In genomic region chr11:113632981-113633380, GRCh38 we compare ENCODE assay signal across 22 cellular contexts.
DNase-seq lines count a peak whose midpoint lies in the region; ATAC-seq and TF ChIP-seq lines count a peak whose summit lies in the region.
"Had no signal": no experiment of that assay in that cellular context is flagged by ENCODE, and none has a peak within 500 bp of the region (broad histone marks: within the 10 kb centered on the region; RNA-seq: fewer than 3 reads in every experiment).

No MANE protein-coding gene starts in this region.

- H3K79me2 ChIP-seq in ACC112 (ENCODE audit: control insufficient read depth, insufficient read depth, low read length, unreplicated experiment), result no peaks in the 10 kb centered on the region

- H3K27ac ChIP-seq in ACC112 (ENCODE audit: low read depth, low read length), result peak overlapping the region; percentile 61
- no peak overlapping the region for H3K27ac ChIP-seq in brain microvascular endothelial cell
- H3K27ac ChIP-seq in CD8-positive, alpha-beta T cell (ENCODE audit: low read depth, low read length), result no peak overlapping the region
- H3K27ac ChIP-seq: A549, thyroid gland had no signal

- intact Hi-C loops in CD8-positive, alpha-beta T cell (cut with DNase I, micrococcal nuclease), result no loop called here

- in situ Hi-C loops in brain microvascular endothelial cell (cut with HindIII; ENCODE audit: low pct_ligation_motif_present, low sequenced_read_pairs), result no loop called here

- no peaks in the 10 kb centered on the region for H3K9me3 ChIP-seq in CD8-positive, alpha-beta T cell (ENCODE audit: low read length)
- H3K9me3 ChIP-seq: A549, thyroid gland had no signal

- H3K36me3 ChIP-seq in ACC112 (ENCODE audit: insufficient read depth, low read length), result no peaks in the 10 kb centered on the region
- H3K36me3 ChIP-seq in brain microvascular endothelial cell (replicated peaks), result no peaks in the 10 kb centered on the region
- H3K36me3 ChIP-seq in CD8-positive, alpha-beta T cell (ENCODE audit: insufficient read depth, low read length), result no peaks in the 10 kb centered on the region
- H3K36me3 ChIP-seq: thyroid gland had no signal

- H3K27ac Mint-ChIP-seq in CD8-positive, alpha-beta T cell, result no peak overlapping the region
- no peak overlapping the region for H3K27ac Mint-ChIP-seq in immature natural killer cell
- H3K27ac Mint-ChIP-seq: activated naive CD8-positive, alpha-beta T cell treated with anti-CD3 and anti-CD28 coated beads for 36 hours; activated T-cell treated with anti-CD3 and anti-CD28 coated beads, Interleukin-2, amount 50 U/mL, for 72 hours; CD4-positive, CD25-positive, alpha-beta regulatory T cell; mesothelial cell of epicardium; T-helper 2 cell treated with Interferon-gamma antibody and Interleukin-4, amounts not matched to agents 5 μg/mL and 100 μg/mL, for 36 hours had no signal

- CTCF ChIA-PET in CD8-positive, alpha-beta T cell (lab: Charles Lee), result no interaction called here

- H3K9me3 Mint-ChIP-seq in CD8-positive, alpha-beta T cell, result peaks cover 6% of the 10 kb centered on the region
- H3K9me3 Mint-ChIP-seq in immature natural killer cell, result no peaks in the 10 kb centered on the region
- H3K9me3 Mint-ChIP-seq: activated T-cell treated with anti-CD3 and anti-CD28 coated beads, Interleukin-2, amount 50 U/mL, for 72 hours; neural crest cell; T-helper 2 cell treated with Interferon-gamma antibody and Interleukin-4, amounts not matched to agents 5 μg/mL and 100 μg/mL, for 36 hours had no signal

- POLR2A ChIA-PET in CD8-positive, alpha-beta T cell (lab: Charles Lee), result no interaction called here

- H3K4me3 Mint-ChIP-seq in CD8-positive, alpha-beta T cell, result no peak overlapping the region
- no peak overlapping the region for H3K4me3 Mint-ChIP-seq in immature natural killer cell
- H3K4me3 Mint-ChIP-seq: activated naive CD8-positive, alpha-beta T cell treated with anti-CD3 and anti-CD28 coated beads for 36 hours; activated T-cell treated with anti-CD3 and anti-CD28 coated beads, Interleukin-2, amount 50 U/mL, for 72 hours; CD4-positive, CD25-positive, alpha-beta regulatory T cell; mesothelial cell of epicardium; neural crest cell; T-helper 2 cell treated with Interferon-gamma antibody and Interleukin-4, amounts not matched to agents 5 μg/mL and 100 μg/mL, for 36 hours had no signal

- no peaks in the 10 kb centered on the region for H3K4me1 Mint-ChIP-seq in CD8-positive, alpha-beta T cell (ENCODE audit: low read depth)
- no peaks in the 10 kb centered on the region for H3K4me1 Mint-ChIP-seq in immature natural killer cell
- H3K4me1 Mint-ChIP-seq: activated naive CD8-positive, alpha-beta T cell treated with anti-CD3 and anti-CD28 coated beads for 36 hours; CD4-positive, CD25-positive, alpha-beta regulatory T cell; mesothelial cell of epicardium; neural crest cell had no signal

- DNase-seq in HS-27A (ENCODE audit: low read depth) (peak; percentile 51), brain microvascular endothelial cell (peak; percentile 33), kidney tubule cell (ENCODE audit: low spot score) (peak; percentile 22), immature natural killer cell (no peak)
- DNase-seq in stimulated activated naive CD8-positive, alpha-beta T cell treated with anti-CD3 and anti-CD28 coated beads, Interleukin-15, Interleukin-2, amounts not matched to agents 100 U/mL and 50 U/mL, for 24 hours, result no peak
- no peak for DNase-seq in CD8-positive, alpha-beta T cell
- DNase-seq: activated CD4-positive, CD25-positive, alpha-beta regulatory T cell; activated naive CD8-positive, alpha-beta T cell treated with anti-CD3 and anti-CD28 coated beads for 36 hours; activated T-cell treated with anti-CD3 and anti-CD28 coated beads, Interleukin-2, amount 50 U/mL, for 72 hours; caudate nucleus; CD4-positive, CD25-positive, alpha-beta regulatory T cell; GOT3; hippocampal formation; NCI-H526 treated with DMSO at 0.1 percent for 48 hours; stimulated activated CD4-positive, alpha-beta T cell treated with anti-CD3 and anti-CD28 coated beads, Interleukin-12 subunit alpha, Interleukin-12 subunit beta, amount 100 ng/mL, for 4 hours; thyroid gland had no signal

- no peaks in the 10 kb centered on the region for H3K36me3 Mint-ChIP-seq in CD8-positive, alpha-beta T cell
- H3K36me3 Mint-ChIP-seq in immature natural killer cell, result no peaks in the 10 kb centered on the region
- H3K36me3 Mint-ChIP-seq: activated naive CD8-positive, alpha-beta T cell treated with anti-CD3 and anti-CD28 coated beads for 36 hours; CD4-positive, CD25-positive, alpha-beta regulatory T cell; mesothelial cell of epicardium had no signal

- peaks cover 21% of the 10 kb centered on the region for H3K4me1 ChIP-seq in ACC112 (ENCODE audit: control insufficient read depth, insufficient read depth, low read length, unreplicated experiment)
- H3K4me1 ChIP-seq in CD8-positive, alpha-beta T cell (ENCODE audit: insufficient read depth, low read length), result no peaks in the 10 kb centered on the region
- H3K4me1 ChIP-seq: A549, thyroid gland had no signal

- H3K27me3 Mint-ChIP-seq in CD8-positive, alpha-beta T cell (ENCODE audit: low read depth), result peaks cover 10% of the 10 kb centered on the region
- H3K27me3 Mint-ChIP-seq in immature natural killer cell (ENCODE audit: low read depth in 3 of 3), result peaks cover 2 to 4% (median 4%) of the 10 kb centered on the region in 3 donors

- no peak for TF ChIP-seq CTCF in brain microvascular endothelial cell (IDR thresholded peaks at IDR 0.05; ENCODE audit: low read depth, low read length, missing control alignments)
- TF ChIP-seq CTCF in CD8-positive, alpha-beta T cell (IDR thresholded peaks at IDR 0.05), result no peak

- no peak overlapping the region for H2AFZ ChIP-seq in ACC112 (ENCODE audit: low read length, unreplicated experiment)

- H3K27me3 ChIP-seq in ACC112 (ENCODE audit: insufficient read depth, low read length) (peaks cover 16% of the 10 kb centered on the region; the same call in 1 of the 2 replicates), brain microvascular endothelial cell (replicated peaks) (no peaks in the 10 kb centered on the region)
- no peaks in the 10 kb centered on the region for H3K27me3 ChIP-seq in CD8-positive, alpha-beta T cell (ENCODE audit: insufficient read depth, low read length)
- H3K27me3 ChIP-seq: thyroid gland had no signal

- ATAC-seq in stimulated activated naive CD8-positive, alpha-beta T cell treated with anti-CD3 and anti-CD28 coated beads, Interleukin-15, Interleukin-2, amounts not matched to agents 100 U/mL and 50 U/mL, for 24 hours, result no peak
- ATAC-seq in CD8-positive, alpha-beta T cell, result no peak
- ATAC-seq in HG03159 (IDR thresholded peaks at IDR 0.05; ENCODE audit: unreplicated experiment), result no peak
- ATAC-seq: A549; activated T-cell treated with anti-CD3 and anti-CD28 coated beads, Interleukin-2, amount 50 U/mL, for 72 hours had no signal

- no peak overlapping the region for H3K4me3 ChIP-seq in ACC112 (ENCODE audit: low read depth, low read length)
- H3K4me3 ChIP-seq in brain microvascular endothelial cell (ENCODE audit: low read depth, low read length), result no peak overlapping the region
- H3K4me3 ChIP-seq in CD8-positive, alpha-beta T cell (ENCODE audit: low read depth, low read length), result no peak overlapping the region
- H3K4me3 ChIP-seq: A549, thyroid gland had no signal

Comparison
In these comparisons a context has a peak if more than half of its experiments do, and no peak if none do; other contexts are left out.
1. DNase-seq: peak in HS-27A (single experiment), brain microvascular endothelial cell (single experiment) and kidney tubule cell (single experiment); none in stimulated activated naive CD8-positive, alpha-beta T cell treated with anti-CD3 and anti-CD28 coated beads, Interleukin-15, Interleukin-2, amounts not matched to agents 100 U/mL and 50 U/mL, for 24 hours (single experiment), CD8-positive, alpha-beta T cell (0 of 7) and immature natural killer cell (0 of 3).